Comparison of ENCODE assay signal across 8 cellular contexts in the genomic region with DNA sequence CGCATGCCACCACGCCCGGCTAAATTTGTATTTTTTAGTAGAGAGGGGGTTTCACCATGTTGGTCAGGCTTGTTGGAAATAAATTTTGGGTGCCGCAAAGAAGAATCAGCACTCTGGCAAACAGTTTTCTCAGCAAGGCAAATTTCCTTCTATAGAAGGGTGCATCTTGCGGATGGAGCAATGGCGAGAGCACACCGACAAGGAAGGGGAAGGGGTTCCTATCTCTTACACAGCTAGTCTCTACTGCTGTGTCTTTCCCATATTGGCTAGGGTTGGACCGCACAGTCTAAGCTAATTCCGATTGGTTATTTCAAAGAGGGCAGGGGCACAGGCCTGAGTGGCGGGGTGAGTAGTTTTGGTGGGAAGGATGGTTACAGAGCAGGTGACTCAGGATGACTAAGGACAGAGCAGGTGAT. TPM values are rescaled to one million over a fixed set of nuclear protein-coding genes. Genes with fewer than 3 reads are reported as not detected.
A peak's percentile ranks its signal among the peaks of the same experiment; 100 is the strongest.
DNase-seq lines count a peak whose midpoint lies in the region; ATAC-seq and TF ChIP-seq lines count a peak whose summit lies in the region.

No MANE protein-coding gene starts in this region.

- no TSS peak for BruUV-seq in PC-9 (replicated peaks; lab: Mats Ljungman, UMichigan)

- H3K27ac ChIP-seq in PC-9 (peak overlapping the region; percentile 36; the same call in 1 of the 2 replicates), esophagus squamous epithelium (peak overlapping the region in 3 of 4 donors; percentile 86 to 95 (median 93)), rectal smooth muscle tissue (ENCODE audit: low read depth, low read length) (no peak overlapping the region)

- no peaks in the 10 kb centered on the region for H3K27me3 ChIP-seq in PC-9 (ENCODE audit: insufficient read depth, low read depth)
- H3K27me3 ChIP-seq in esophagus squamous epithelium = no peaks in the 10 kb centered on the region
- H3K27me3 ChIP-seq in rectal smooth muscle tissue (ENCODE audit: control insufficient read depth, insufficient read depth, low read length) = no peaks in the 10 kb centered on the region

- H3F3A ChIP-seq in PC-9 (ENCODE audit: insufficient read depth, low read depth) = peaks cover 19% of the 10 kb centered on the region; the same call in 1 of the 2 replicates

- TF ChIP-seq CTCF in PC-9 (conservative IDR thresholded peaks at IDR 0.05) (no peak), esophagus squamous epithelium (IDR thresholded peaks at IDR 0.05) (no peak)

- H3K36me3 ChIP-seq in PC-9 (ENCODE audit: low read depth) = 0 out of 2 replicates have a peak, but pooled peaks cover 12% of the 10 kb centered on the region
- H3K36me3 ChIP-seq in esophagus squamous epithelium = peaks cover 0 to 8% (median 0%) of the 10 kb centered on the region in 3 donors
- H3K36me3 ChIP-seq in rectal smooth muscle tissue (ENCODE audit: control insufficient read depth, insufficient read depth, low read length) = no peaks in the 10 kb centered on the region

- DNase-seq in GDM1 (lab: John Stamatoyannopoulos, UW) (peak; percentile 50), PC-9 (peak in 1 of 2 experiments; percentile 5), esophagus squamous epithelium (lab: John Stamatoyannopoulos, UW) (no peak), NCI-H2171 (lab: John Stamatoyannopoulos, UW) (no peak), hippocampal formation (lab: John Stamatoyannopoulos, UW) (no peak), DMS79 (lab: John Stamatoyannopoulos, UW) (no peak)

- peaks cover 65% of the 10 kb centered on the region for H3K79me2 ChIP-seq in PC-9 (ENCODE audit: low read depth)

- no peak for ATAC-seq in GM19452 (IDR thresholded peaks at IDR 0.05; ENCODE audit: unreplicated experiment)

- POLR2A ChIA-PET in PC-9 (lab: Charles Lee; ENCODE audit: unreplicated experiment) = interaction anchor here (0.6 to 0.7 kb wide), 2 partner anchors 104 to 262 kb away, joined by 3 to 5 read pairs; no protein-coding TSS in a partner anchor

- H3K9me2 ChIP-seq in PC-9 (ENCODE audit: insufficient read depth) = no peaks in the 10 kb centered on the region

- intact Hi-C loops in PC-9 (cut with micrococcal nuclease; ENCODE audit: unreplicated experiment) (loop anchor here (5.0 kb wide), 2 partner anchors 71 to 306 kb away; partner anchors contain the start of gene SURF6), esophagus squamous epithelium (cut with DNase I) (no loop called here)

- H3K4me3 ChIP-seq in PC-9 (peak overlapping the region; percentile 76), esophagus squamous epithelium (peak overlapping the region; percentile 56 to 83 (median 77)), rectal smooth muscle tissue (ENCODE audit: low read length) (peak overlapping the region; percentile 98)

- H3K4me2 ChIP-seq in PC-9 = peak overlapping the region; percentile 74

- H3K9ac ChIP-seq in rectal smooth muscle tissue (ENCODE audit: low read length) = no peak overlapping the region

- 61 to 66% methylated on average over 10 of the region's 10 CpGs for WGBS in esophagus squamous epithelium, 2 donors

- peak overlapping the region; percentile 88; the same call in 1 of the 2 replicates for H2AFZ ChIP-seq in PC-9

- CTCF ChIA-PET in PC-9 (lab: Charles Lee) = interaction anchor here (0.6 to 1.2 kb wide), 2 partner anchors 129 to 453 kb away, joined by 3 read pairs; no protein-coding TSS in a partner anchor

- H4K20me1 ChIP-seq in PC-9 (ENCODE audit: insufficient read depth) = peaks cover 18% of the 10 kb centered on the region

- TF ChIP-seq POLR2A in esophagus squamous epithelium (IDR thresholded peaks at IDR 0.05) = no peak

- H3K9me3 ChIP-seq in PC-9 (ENCODE audit: insufficient read depth, low read depth) (no peaks in the 10 kb centered on the region), esophagus squamous epithelium (no peaks in the 10 kb centered on the region)

- H3K4me1 ChIP-seq in PC-9 (replicated peaks; ENCODE audit: insufficient read depth) (peaks cover 25% of the 10 kb centered on the region), esophagus squamous epithelium (peaks cover 23 to 58% (median 32%) of the 10 kb centered on the region in 3 donors), rectal smooth muscle tissue (ENCODE audit: control insufficient read depth, insufficient read depth, low read length) (peaks cover 7% of the 10 kb centered on the region)

RNA-seq across cellular contexts. Expression of gene GTF3C5, which starts 0.7 kb away (rescaled TPM):
- total RNA-seq in PC-9 (2021) = 79.6 and 107 TPM in 2 replicates
- total RNA-seq in esophagus squamous epithelium = 10 to 100 TPM; 48.2 to 55.3 (median 48.9) TPM

RNA-seq across cellular contexts. Expression of gene CEL, which starts 30.3 kb away (rescaled TPM):
- 2.7 TPM in 2 replicates for total RNA-seq in PC-9 (2021)
- 1 to 10 TPM; 1.9 to 7.6 (median 3.5) TPM for total RNA-seq in esophagus squamous epithelium

RNA-seq across cellular contexts. Expression of gene GFI1B, which starts 53.0 kb away (rescaled TPM):
- total RNA-seq in PC-9 (2021) = not detected in 2 replicates
- under 1 TPM in 1 of 4 donors, not detected in 3; 0.57 TPM for total RNA-seq in esophagus squamous epithelium
